In the genomic region with DNA sequence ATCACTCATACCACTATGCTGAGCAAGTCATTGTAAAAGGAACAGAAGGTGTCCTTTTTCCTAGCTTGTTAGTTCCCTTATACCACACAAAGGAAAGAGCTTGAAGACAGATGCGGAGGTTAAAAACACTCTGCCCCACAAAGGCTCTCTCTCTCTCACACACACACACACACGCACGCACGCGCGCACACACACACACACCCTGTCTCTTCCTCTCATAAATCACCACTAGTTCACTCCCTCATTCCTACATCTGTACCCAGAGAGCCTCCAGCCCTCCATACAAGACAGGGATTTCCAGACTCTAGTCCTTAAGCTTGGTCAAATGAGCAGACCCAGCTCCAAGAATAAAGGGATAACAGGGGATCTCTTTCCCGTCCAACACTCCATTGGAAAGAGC, we compare ENCODE assay signal across 32 cellular contexts.
"Had no signal": no experiment of that assay in that cellular context is flagged by ENCODE, and none has a peak within 500 bp of the region (broad histone marks: within the 10 kb centered on the region; RNA-seq: fewer than 3 reads in every experiment).

No MANE protein-coding gene starts in this region.

- H3K4me3 ChIP-seq: adrenal gland, body of pancreas, colonic mucosa had no signal

- H3K9me3 ChIP-seq: adrenal gland, body of pancreas, colonic mucosa had no signal

- H3K27me3 Mint-ChIP-seq: activated CD4-positive, alpha-beta T cell treated with anti-CD3 and anti-CD28 coated beads for 36 hours; activated CD4-positive, alpha-beta T cell treated with anti-CD3 and anti-CD28 coated beads, Interleukin-2, amount 10 ng/mL, durations not matched to agents 24 days and 14 days; activated naive CD8-positive, alpha-beta T cell treated with anti-CD3 and anti-CD28 coated beads for 36 hours; activated naive CD8-positive, alpha-beta T cell treated with anti-CD3 and anti-CD28 coated beads, Interleukin-2, amount 50 U/mL, for 24 hours had no signal

- H3K4me3 Mint-ChIP-seq: activated CD4-positive, alpha-beta memory T cell treated with anti-CD3 and anti-CD28 coated beads for 36 hours; activated CD4-positive, alpha-beta T cell treated with anti-CD3 and anti-CD28 coated beads for 36 hours; activated CD4-positive, alpha-beta T cell treated with anti-CD3 and anti-CD28 coated beads, Interleukin-2, amount 10 ng/mL, durations not matched to agents 24 days and 14 days; activated CD8-positive, alpha-beta memory T cell treated with anti-CD3 and anti-CD28 coated beads, Interleukin-2, amount 10 ng/mL, durations not matched to agents 7 days and 5 days; activated CD8-positive, alpha-beta T cell treated with anti-CD3 and anti-CD28 coated beads, Interleukin-2, amount 10 ng/mL, durations not matched to agents 7 days and 5 days; activated naive CD4-positive, alpha-beta T cell treated with anti-CD3 and anti-CD28 coated beads for 36 hours; activated naive CD4-positive, alpha-beta T cell treated with anti-CD3 and anti-CD28 coated beads, Interleukin-2, amount 50 U/mL, for 24 hours; activated naive CD8-positive, alpha-beta T cell treated with anti-CD3 and anti-CD28 coated beads for 36 hours; activated naive CD8-positive, alpha-beta T cell treated with anti-CD3 and anti-CD28 coated beads, Interleukin-2, amount 50 U/mL, for 24 hours; activated T-helper 1 cell treated with anti-CD3 and anti-CD28 coated beads, Interleukin-12 subunit alpha, Interleukin-12 subunit beta, Interleukin-2, Interleukin-4 antibody, amounts not matched to agents 30 ng/mL and 10 ng/mL and 1 ng/mL, durations not matched to agents 14 hours and 24 hours and 36 hours had no signal

- H3K27ac Mint-ChIP-seq: activated CD4-positive, alpha-beta memory T cell treated with anti-CD3 and anti-CD28 coated beads for 36 hours; activated CD4-positive, alpha-beta T cell treated with anti-CD3 and anti-CD28 coated beads for 36 hours; activated CD4-positive, alpha-beta T cell treated with anti-CD3 and anti-CD28 coated beads, Interleukin-2, amount 10 ng/mL, durations not matched to agents 24 days and 14 days; activated CD8-positive, alpha-beta memory T cell treated with anti-CD3 and anti-CD28 coated beads, Interleukin-2, amount 10 ng/mL, durations not matched to agents 7 days and 5 days; activated CD8-positive, alpha-beta T cell treated with anti-CD3 and anti-CD28 coated beads, Interleukin-2, amount 10 ng/mL, durations not matched to agents 7 days and 5 days; activated naive CD4-positive, alpha-beta T cell treated with anti-CD3 and anti-CD28 coated beads for 36 hours; activated naive CD4-positive, alpha-beta T cell treated with anti-CD3 and anti-CD28 coated beads, Interleukin-2, amount 50 U/mL, for 24 hours; activated naive CD8-positive, alpha-beta T cell treated with anti-CD3 and anti-CD28 coated beads for 36 hours; activated naive CD8-positive, alpha-beta T cell treated with anti-CD3 and anti-CD28 coated beads, Interleukin-2, amount 50 U/mL, for 24 hours; activated T-helper 1 cell treated with anti-CD3 and anti-CD28 coated beads, Interleukin-12 subunit alpha, Interleukin-12 subunit beta, Interleukin-2, Interleukin-4 antibody, amounts not matched to agents 30 ng/mL and 10 ng/mL and 1 ng/mL, durations not matched to agents 14 hours and 24 hours and 36 hours; activated T-helper 2 cell treated with anti-CD3 and anti-CD28 coated beads, Interferon-gamma antibody, Interleukin-2, Interleukin-4, amounts not matched to agents 10 μg/mL and 5 μg/mL and 100 μg/mL, durations not matched to agents 14 hours and 24 hours and 36 hours had no signal

- H3K36me3 ChIP-seq: adrenal gland, colonic mucosa had no signal

- H3K27ac ChIP-seq: body of pancreas, colonic mucosa, epithelial cell of prostate had no signal

- H3K9me3 Mint-ChIP-seq: activated CD4-positive, alpha-beta memory T cell treated with anti-CD3 and anti-CD28 coated beads for 36 hours; activated CD4-positive, alpha-beta T cell treated with anti-CD3 and anti-CD28 coated beads, Interleukin-2, amount 10 ng/mL, durations not matched to agents 24 days and 14 days; activated naive CD4-positive, alpha-beta T cell treated with anti-CD3 and anti-CD28 coated beads for 36 hours; activated naive CD4-positive, alpha-beta T cell treated with anti-CD3 and anti-CD28 coated beads, Interleukin-2, amount 50 U/mL, for 24 hours; activated naive CD8-positive, alpha-beta T cell treated with anti-CD3 and anti-CD28 coated beads for 36 hours; activated naive CD8-positive, alpha-beta T cell treated with anti-CD3 and anti-CD28 coated beads, Interleukin-2, amount 50 U/mL, for 24 hours; activated T-helper 1 cell treated with anti-CD3 and anti-CD28 coated beads, Interleukin-12 subunit alpha, Interleukin-12 subunit beta, Interleukin-2, Interleukin-4 antibody, amounts not matched to agents 30 ng/mL and 10 ng/mL and 1 ng/mL, durations not matched to agents 14 hours and 24 hours and 36 hours; activated T-helper 2 cell treated with anti-CD3 and anti-CD28 coated beads, Interferon-gamma antibody, Interleukin-2, Interleukin-4, amounts not matched to agents 10 μg/mL and 5 μg/mL and 100 μg/mL, durations not matched to agents 14 hours and 24 hours and 36 hours had no signal

- FAIRE-seq: endometrium, endothelial cell of umbilical vein, frontal cortex had no signal

- H3K36me3 Mint-ChIP-seq: activated CD4-positive, alpha-beta memory T cell treated with anti-CD3 and anti-CD28 coated beads for 36 hours; activated CD8-positive, alpha-beta memory T cell treated with anti-CD3 and anti-CD28 coated beads, Interleukin-2, amount 10 ng/mL, durations not matched to agents 7 days and 5 days; activated naive CD4-positive, alpha-beta T cell treated with anti-CD3 and anti-CD28 coated beads, Interleukin-2, amount 50 U/mL, for 24 hours; activated naive CD8-positive, alpha-beta T cell treated with anti-CD3 and anti-CD28 coated beads for 36 hours had no signal

- H3K27me3 ChIP-seq: adrenal gland, body of pancreas, colonic mucosa had no signal

- H3K4me1 ChIP-seq: colonic mucosa had no signal

- ATAC-seq: activated CD4-positive, alpha-beta T cell treated with anti-CD3 and anti-CD28 coated beads for 36 hours; activated CD8-positive, alpha-beta memory T cell treated with anti-CD3 and anti-CD28 coated beads, Interleukin-2, amount 10 ng/mL, durations not matched to agents 7 days and 5 days; activated CD8-positive, alpha-beta T cell treated with anti-CD3 and anti-CD28 coated beads, Interleukin-2, amount 10 ng/mL, durations not matched to agents 7 days and 5 days; activated naive CD8-positive, alpha-beta T cell treated with anti-CD3 and anti-CD28 coated beads, Interleukin-2, amount 50 U/mL, for 24 hours had no signal

- DNase-seq: activated CD4-positive, alpha-beta memory T cell treated with anti-CD3 and anti-CD28 coated beads for 36 hours; activated CD4-positive, alpha-beta T cell treated with anti-CD3 and anti-CD28 coated beads for 36 hours; activated CD4-positive, alpha-beta T cell treated with anti-CD3 and anti-CD28 coated beads, Interleukin-2, amount 10 ng/mL, durations not matched to agents 24 days and 14 days; activated CD4-positive, CD25-positive, alpha-beta regulatory T cell; activated CD4-positive, CD25-positive, alpha-beta regulatory T cell treated with anti-CD3 and anti-CD28 coated beads, Interleukin-2, amount 50 U/mL, for 72 hours; activated CD8-positive, alpha-beta memory T cell treated with anti-CD3 and anti-CD28 coated beads, Interleukin-2, amount 10 ng/mL, durations not matched to agents 7 days and 5 days; activated CD8-positive, alpha-beta memory T cell treated with anti-CD3 and anti-CD28 coated beads, Interleukin-2, amount 50 U/mL, for 4 hours; activated CD8-positive, alpha-beta T cell treated with anti-CD3 and anti-CD28 coated beads, Interleukin-2, amount 10 ng/mL, durations not matched to agents 7 days and 5 days; activated effector memory CD4-positive, alpha-beta T cell treated with anti-CD3 and anti-CD28 coated beads, Interleukin-2, amount 50 U/mL, for 16 hours; activated naive CD4-positive, alpha-beta T cell treated with anti-CD3 and anti-CD28 coated beads for 36 hours; activated naive CD8-positive, alpha-beta T cell treated with anti-CD3 and anti-CD28 coated beads for 36 hours; activated naive CD8-positive, alpha-beta T cell treated with anti-CD3 and anti-CD28 coated beads, Interleukin-2, amount 50 U/mL, for 24 hours; activated T-cell treated with anti-CD3 and anti-CD28 coated beads, Interleukin-2, amount 50 U/mL, for 1 hour; activated T-cell treated with anti-CD3 and anti-CD28 coated beads, Interleukin-2, amount 50 U/mL, for 48 hours; adrenal gland; amygdala; aorta; body of pancreas; central memory CD4-positive, alpha-beta T cell; cerebellar nuclear complex; colonic mucosa; effector CD8-positive, alpha-beta T cell; foreskin fibroblast; head of caudate nucleus; T-helper 2 cell had no signal

- H3K4me1 Mint-ChIP-seq: activated CD4-positive, alpha-beta T cell treated with anti-CD3 and anti-CD28 coated beads for 36 hours; activated CD4-positive, alpha-beta T cell treated with anti-CD3 and anti-CD28 coated beads, Interleukin-2, amount 10 ng/mL, durations not matched to agents 24 days and 14 days; activated CD8-positive, alpha-beta memory T cell treated with anti-CD3 and anti-CD28 coated beads, Interleukin-2, amount 10 ng/mL, durations not matched to agents 7 days and 5 days; activated naive CD4-positive, alpha-beta T cell treated with anti-CD3 and anti-CD28 coated beads, Interleukin-2, amount 50 U/mL, for 24 hours had no signal
